In genomic region chr1:92080128-92080985, GRCh38 we compare ENCODE assay signal across 8 cellular contexts. TPM values are rescaled to one million over a fixed set of nuclear protein-coding genes. Genes with fewer than 3 reads are reported as not detected.
DNase-seq lines count a peak whose midpoint lies in the region; ATAC-seq and TF ChIP-seq lines count a peak whose summit lies in the region.

BTBD8 (plus strand) TSS chr1:92080345; CDS start chr1:92080572, 227 bp downstream.

- H3K4me3 Mint-ChIP-seq in naive thymus-derived CD8-positive, alpha-beta T cell = peak within 1 kb of the TSS; percentile 88 to 99 (median 97)
- peak within 1 kb of the TSS; percentile 93 for H3K4me3 Mint-ChIP-seq in stimulated activated memory B cell treated with anti-CD40 and anti-IgM and Interleukin-4, amounts not matched to agents 10 μg/mL and 1 μg/mL and 100 μg/mL, for 72 hours

- POLR2A ChIA-PET in naive thymus-derived CD8-positive, alpha-beta T cell (lab: Charles Lee) = interaction anchor here (0.7 to 1.0 kb wide), 4 partner anchors 18 to 925 kb away, joined by 3 to 5 read pairs (median 4); partner anchors contain the start of genes GLMN, RPAP2 and RPL5

- peaks cover 0 to 7% (median 4%) of the 10 kb centered on the region in 9 donors for H3K9me3 Mint-ChIP-seq in naive thymus-derived CD8-positive, alpha-beta T cell
- peaks cover 7% of the 10 kb centered on the region for H3K9me3 Mint-ChIP-seq in stimulated activated memory B cell treated with anti-CD40 and anti-IgM and Interleukin-4, amounts not matched to agents 10 μg/mL and 1 μg/mL and 100 μg/mL, for 72 hours

- peak; percentile 91 for DNase-seq in DMS53 treated with DMSO at 0.1 percent for 48 hours (lab: John Stamatoyannopoulos, UW; ENCODE audit: unreplicated experiment)
- DNase-seq in KG1 (lab: John Stamatoyannopoulos, UW) = peak; percentile 57
- peak; percentile 93 for DNase-seq in RKO (ENCODE audit: low spot score)
- peak; percentile 71 to 74 for DNase-seq in activated T-helper 1 cell treated with anti-CD3 and anti-CD28 coated beads, Interleukin-2, amount 50 U/mL, for 16 hours (ENCODE audit: low read depth in 1 of 2, low spot score in 1 of 2)
- peak; percentile 73 for DNase-seq in fibroblast of mammary gland (ENCODE audit: low read depth)
- DNase-seq in naive thymus-derived CD8-positive, alpha-beta T cell = peak; percentile 66 to 91 (median 82)

- H3K4me1 Mint-ChIP-seq in naive thymus-derived CD8-positive, alpha-beta T cell = peaks cover 13 to 22% (median 20%) of the 10 kb centered on the region in 4 donors
- H3K4me1 Mint-ChIP-seq in stimulated activated memory B cell treated with anti-CD40 and anti-IgM and Interleukin-4, amounts not matched to agents 10 μg/mL and 1 μg/mL and 100 μg/mL, for 72 hours = no peaks in the 10 kb centered on the region

- peak within 1 kb of the TSS; percentile 88 to 97 (median 94) for H3K27ac Mint-ChIP-seq in naive thymus-derived CD8-positive, alpha-beta T cell
- peak within 1 kb of the TSS; percentile 80 for H3K27ac Mint-ChIP-seq in stimulated activated memory B cell treated with anti-CD40 and anti-IgM and Interleukin-4, amounts not matched to agents 10 μg/mL and 1 μg/mL and 100 μg/mL, for 72 hours

- H3K27me3 Mint-ChIP-seq in naive thymus-derived CD8-positive, alpha-beta T cell = no peaks in the 10 kb centered on the region
- no peaks in the 10 kb centered on the region for H3K27me3 Mint-ChIP-seq in stimulated activated memory B cell treated with anti-CD40 and anti-IgM and Interleukin-4, amounts not matched to agents 10 μg/mL and 1 μg/mL and 100 μg/mL, for 72 hours

- ATAC-seq in GM21786 (IDR thresholded peaks at IDR 0.05; ENCODE audit: unreplicated experiment) = peak; percentile 97
- peak; percentile 91 to 94 for ATAC-seq in naive thymus-derived CD8-positive, alpha-beta T cell
- ATAC-seq in stimulated activated memory B cell treated with anti-CD40 and anti-IgM and Interleukin-4, amounts not matched to agents 10 μg/mL and 1 μg/mL and 100 μg/mL, for 72 hours = peak; percentile 96

- peak within 1 kb of the TSS; percentile 81 for H3K4me3 ChIP-seq in fibroblast of mammary gland (ENCODE audit: control insufficient read depth, low read depth, low read length)

- TF ChIP-seq CTCF in fibroblast of mammary gland (conservative IDR thresholded peaks at IDR 0.05; ENCODE audit: control insufficient read depth, insufficient read depth, low read depth, low read length) = no peak

- H3K36me3 Mint-ChIP-seq in naive thymus-derived CD8-positive, alpha-beta T cell = peaks cover 6 to 13% (median 6%) of the 10 kb centered on the region in 3 donors
- peaks cover 9% of the 10 kb centered on the region for H3K36me3 Mint-ChIP-seq in stimulated activated memory B cell treated with anti-CD40 and anti-IgM and Interleukin-4, amounts not matched to agents 10 μg/mL and 1 μg/mL and 100 μg/mL, for 72 hours

RNA-seq across cellular contexts. Expression of gene BTBD8, which starts in this region (rescaled TPM):
- total RNA-seq in naive thymus-derived CD8-positive, alpha-beta T cell = 1 to 10 TPM; 8.0 to 8.5 TPM
- polyA plus RNA-seq in naive thymus-derived CD8-positive, alpha-beta T cell = 1 to 10 TPM in 2 of 3 donors, under 1 TPM in 1; 0.22 to 2.0 (median 1.3) TPM

Comparison
In these comparisons a context has a peak if more than half of its experiments do, and no peak if none do; other contexts are left out.
1. Peak in every context shown above with its lines: DNase-seq, ATAC-seq and H3K4me3 ChIP-seq.